ENCODE assay signal across 8 cellular contexts in genomic region chr10:14604181-14605142, GRCh38.
DNase-seq lines count a peak whose midpoint lies in the region; ATAC-seq, FAIRE-seq and TF ChIP-seq lines count a peak whose summit lies in the region.

No MANE protein-coding gene starts in this region.

- peak overlapping the region; percentile 86 for H3K4me3 Mint-ChIP-seq in activated B cell treated with CpG ODN at 0.5 μM for 24 hours

- H3K4me1 Mint-ChIP-seq in activated B cell treated with CpG ODN at 0.5 μM for 24 hours = peaks cover 68% of the 10 kb centered on the region

- H3K27ac Mint-ChIP-seq in activated B cell treated with CpG ODN at 0.5 μM for 24 hours = peak overlapping the region; percentile 94

- peak overlapping the region; percentile 48; the same call in 1 of the 2 replicates for H3K27ac ChIP-seq in HEK293 (ENCODE audit: extremely low read depth, low read depth, low read length)
- H3K27ac ChIP-seq in keratinocyte (ENCODE audit: control insufficient read depth, insufficient read depth, low read length) = peak overlapping the region; percentile 27

- intact Hi-C loops in activated B cell treated with CpG ODN at 0.5 μM for 24 hours (cut with micrococcal nuclease) = loop anchor here (1.0 to 5.0 kb wide), 6 partner anchors 44 to 817 kb away; partner anchors contain the start of genes MEIG1 and SUV39H2

- H3K79me2 ChIP-seq in keratinocyte (ENCODE audit: control insufficient read depth, insufficient read depth, low read length) = peaks cover 12% of the 10 kb centered on the region

- peak overlapping the region; percentile 90 for H3K4me2 ChIP-seq in keratinocyte (ENCODE audit: control insufficient read depth, extremely low read depth, insufficient read depth, low read depth, low read length)

- no peaks in the 10 kb centered on the region for H3K9me3 Mint-ChIP-seq in activated B cell treated with CpG ODN at 0.5 μM for 24 hours

- H3K27me3 Mint-ChIP-seq in activated B cell treated with CpG ODN at 0.5 μM for 24 hours = no peaks in the 10 kb centered on the region

- peaks cover 0 to 14% of the 10 kb centered on the region in 2 experiments; a peak in 1 of 3 replicates for H3K36me3 ChIP-seq in HEK293 (ENCODE audit: control insufficient read depth in 2 of 2, insufficient read depth in 1 of 2, low read length in 2 of 2)
- H3K36me3 ChIP-seq in keratinocyte (ENCODE audit: control insufficient read depth in 2 of 2, extremely low read depth in 1 of 2, insufficient read depth in 2 of 2, low read length in 2 of 2) = peaks cover 0 to 16% of the 10 kb centered on the region in 2 experiments

- H3K4me3 ChIP-seq in GM12865 (ENCODE audit: low read depth, low read length) (peak overlapping the region; percentile 59), HEK293 (ENCODE audit: low read depth, low read length) (peak overlapping the region; percentile 54), keratinocyte (ENCODE audit: control insufficient read depth in 2 of 3, extremely low read depth in 1 of 3, insufficient read depth in 2 of 3, low read depth in 1 of 3, low read length in 3 of 3) (peak overlapping the region; percentile 39 to 75 (median 70))

- H3K9ac ChIP-seq in keratinocyte (ENCODE audit: control insufficient read depth, extremely low read depth, insufficient read depth, low read length) = peak overlapping the region; percentile 77

- H3K27me3 ChIP-seq in keratinocyte (ENCODE audit: control insufficient read depth, extremely low read depth, insufficient read depth, low read length) = no peaks in the 10 kb centered on the region

- peak; percentile 88 for DNase-seq in GM12865 (ENCODE audit: low read depth)
- DNase-seq in NCI-H1105 (lab: John Stamatoyannopoulos, UW) = peak; percentile 27
- DNase-seq in activated B cell treated with CpG ODN at 0.5 μM for 24 hours = peak; percentile 72
- peak; percentile 75 for DNase-seq in cerebellar cortex (ENCODE audit: low spot score)
- no peak for DNase-seq in keratinocyte (ENCODE audit: low read depth, low spot score)
- peak; percentile 71 for DNase-seq in stimulated activated CD4-positive, alpha-beta T cell treated with anti-CD3 and anti-CD28 coated beads, Interleukin-12 subunit alpha, Interleukin-12 subunit beta, amount 100 ng/mL, for 4 hours

- H3K9me3 ChIP-seq in HEK293 (ENCODE audit: control insufficient read depth, insufficient read depth, low read depth, low read length) (no peaks in the 10 kb centered on the region), keratinocyte (ENCODE audit: control insufficient read depth, low read depth, low read length) (no peaks in the 10 kb centered on the region)

- peaks cover 11% of the 10 kb centered on the region for H3K4me1 ChIP-seq in HEK293 (ENCODE audit: control insufficient read depth, insufficient read depth, low read length)
- H3K4me1 ChIP-seq in keratinocyte (ENCODE audit: control insufficient read depth, extremely low read depth, insufficient read depth, low read length) = peaks cover 24% of the 10 kb centered on the region

- H4K20me1 ChIP-seq in keratinocyte (ENCODE audit: control insufficient read depth, extremely low read depth, insufficient read depth, low read length) = no peaks in the 10 kb centered on the region

- CTCF ChIA-PET in HEK293 (lab: Yijun Ruan, JAX) (no interaction called here), activated B cell treated with CpG ODN at 0.5 μM for 24 hours (lab: Charles Lee) (no interaction called here)

- peaks cover 7% of the 10 kb centered on the region for H3K9me1 ChIP-seq in keratinocyte (ENCODE audit: control insufficient read depth, extremely low read depth, insufficient read depth, low read length)

- peak; percentile 55 for ATAC-seq in activated B cell treated with CpG ODN at 0.5 μM for 24 hours (ENCODE audit: low read depth)
- ATAC-seq in GM18870 (IDR thresholded peaks at IDR 0.05; ENCODE audit: unreplicated experiment) = no peak

- dilution Hi-C loops in keratinocyte (cut with MboI; ENCODE audit: extremely low pct_ligation_motif_present, low sequenced_read_pairs) = no loop called here

- TF ChIP-seq CTCF in GM12865 (IDR thresholded peaks at IDR 0.05; ENCODE audit: insufficient read depth, low read depth, low read length, missing control alignments) (no peak), HEK293 (tag by site-specific recombination; IDR thresholded peaks at IDR 0.05) (no peak), activated B cell treated with CpG ODN at 0.5 μM for 24 hours (IDR thresholded peaks at IDR 0.05) (no peak), keratinocyte (optimal IDR thresholded peaks at IDR 0.05 in 1 of 3, IDR thresholded peaks at IDR 0.05 in 1 of 3, conservative IDR thresholded peaks at IDR 0.05 in 1 of 3; ENCODE audit: extremely low read depth in 1 of 3, insufficient read depth in 2 of 3, low read length in 3 of 3) (no peak)

- H2AFZ ChIP-seq in keratinocyte (ENCODE audit: control insufficient read depth, low read length) = peak overlapping the region; percentile 85

- POLR2A ChIA-PET in HEK293 (lab: Yijun Ruan, JAX) (interaction anchor here (0.5 kb wide), 1 partner anchor 49 kb away, joined by 3 read pairs; no protein-coding TSS in a partner anchor), activated B cell treated with CpG ODN at 0.5 μM for 24 hours (lab: Charles Lee) (interaction anchor here (0.5 to 5.9 kb wide), 18 partner anchors 9 to 322 kb away, joined by 3 to 58 read pairs (median 6); partner anchors contain the start of genes CDNF, HSPA14 and MSANTD7)

- FAIRE-seq in keratinocyte (lab: Jason Lieb, UNC) = no peak

- H3K36me3 Mint-ChIP-seq in activated B cell treated with CpG ODN at 0.5 μM for 24 hours (ENCODE audit: low read depth) = peaks cover 40% of the 10 kb centered on the region

TF ChIP-seq in HEK293, 187 proteins besides CTCF, POLR2A, EP300 and RAD21 (continues in another document):
- TF ChIP-seq ZNF19 (tag by site-specific recombination; IDR thresholded peaks at IDR 0.05; ENCODE audit: low read depth) (no peak), ZNF10 (tag by site-specific recombination; IDR thresholded peaks at IDR 0.05) (no peak; the same call in 1 of the 2 replicates), ZNF596 (tag by site-specific recombination; IDR thresholded peaks at IDR 0.05) (peak; percentile 96), ZNF132 (tag by site-specific recombination; IDR thresholded peaks at IDR 0.05; ENCODE audit: borderline replicate concordance) (no peak), KLF16 (tag by site-specific recombination; IDR thresholded peaks at IDR 0.05) (peak; percentile 72), ZNF404 (tag by site-specific recombination; IDR thresholded peaks at IDR 0.05) (no peak), ZNF394 (tag by site-specific recombination; IDR thresholded peaks at IDR 0.05; ENCODE audit: borderline replicate concordance) (peak; percentile 36; the same call in 1 of the 2 replicates), ZNF521 (tag by site-specific recombination; IDR thresholded peaks at IDR 0.05) (no peak), IKZF3 (tag by site-specific recombination; IDR thresholded peaks at IDR 0.05) (peak; percentile 73), ZBTB6 (tag by site-specific recombination; IDR thresholded peaks at IDR 0.05) (no peak), GLI2 (tag by site-specific recombination; IDR thresholded peaks at IDR 0.05; ENCODE audit: borderline replicate concordance, low read depth) (no peak), ZNF692 (tag by site-specific recombination; IDR thresholded peaks at IDR 0.05) (peak; percentile 78; the same call in 1 of the 2 replicates), GLIS1 (tag by site-specific recombination; IDR thresholded peaks at IDR 0.05) (peak; percentile 30), ZNF747 (tag by site-specific recombination; IDR thresholded peaks at IDR 0.05) (no peak), ZNF335 (tag by site-specific recombination; conservative IDR thresholded peaks at IDR 0.05) (peak; percentile 74), ZEB2 (tag by site-specific recombination; IDR thresholded peaks at IDR 0.05) (peak; percentile 71), ZNF174 (tag by site-specific recombination; IDR thresholded peaks at IDR 0.05) (no peak), ATF2 (tag by site-specific recombination; IDR thresholded peaks at IDR 0.05; ENCODE audit: low read depth) (no peak), ZNF791 (tag by site-specific recombination; IDR thresholded peaks at IDR 0.05) (no peak), ZNF585B (tag by site-specific recombination; IDR thresholded peaks at IDR 0.05) (no peak), ZNF140 (tag by site-specific recombination; IDR thresholded peaks at IDR 0.05) (no peak)
